In genomic region chr6:86192123-86192522, GRCh38 we compare ENCODE assay signal across 8 cellular contexts.
A peak's percentile ranks its signal among the peaks of the same experiment; 100 is the strongest.
DNase-seq lines count a peak whose midpoint lies in the region; ATAC-seq, FAIRE-seq and TF ChIP-seq lines count a peak whose summit lies in the region.

No MANE protein-coding gene starts in this region.

- H3K4me3 Mint-ChIP-seq in T-cell, result no peak overlapping the region

- H2AFZ ChIP-seq in endothelial cell of umbilical vein (ENCODE audit: low read depth, low read length), result no peak overlapping the region

- no peaks in the 10 kb centered on the region for H3K9me3 Mint-ChIP-seq in T-cell

- no peaks in the 10 kb centered on the region for H3K4me1 Mint-ChIP-seq in T-cell

- ATAC-seq in T-cell (replicated peaks in 1 of 4), result no peak

- CTCF ChIA-PET in HEK293T (lab: Yijun Ruan, JAX) (no interaction called here), endothelial cell of umbilical vein (lab: Charles Lee) (no interaction called here), T-cell (lab: Charles Lee) (no interaction called here)

- FAIRE-seq in endothelial cell of umbilical vein (lab: Jason Lieb, UNC), result no peak

- H3K27me3 Mint-ChIP-seq in T-cell, result no peaks in the 10 kb centered on the region

- H3K36me3 ChIP-seq in MG63 (no peaks in the 10 kb centered on the region), endothelial cell of umbilical vein (ENCODE audit: control insufficient read depth in 2 of 2, extremely low read depth in 1 of 2, insufficient read depth in 2 of 2, low read length in 2 of 2) (no peaks in the 10 kb centered on the region)

- no TSS peak for BruUV-seq in endothelial cell of umbilical vein (replicated peaks; lab: Mats Ljungman, UMichigan)

- H3K4me1 ChIP-seq in endothelial cell of umbilical vein (ENCODE audit: control insufficient read depth, extremely low read depth, insufficient read depth, low read length), result no peaks in the 10 kb centered on the region

- H3K27ac Mint-ChIP-seq in T-cell, result no peak overlapping the region

- peak; percentile 9 to 18 for TF ChIP-seq CTCF in endothelial cell of umbilical vein (IDR thresholded peaks at IDR 0.05; ENCODE audit: extremely low read depth in 1 of 2, insufficient read depth in 1 of 2, low read depth in 1 of 2, low read length in 2 of 2)

- H3K4me2 ChIP-seq in endothelial cell of umbilical vein (ENCODE audit: insufficient read depth, low read length), result no peak overlapping the region

- H3K27me3 ChIP-seq in MG63, result no peaks in the 10 kb centered on the region
- H3K27me3 ChIP-seq in endothelial cell of umbilical vein (ENCODE audit: control insufficient read depth in 2 of 2, insufficient read depth in 2 of 2, low read length in 2 of 2), result no peaks in the 10 kb centered on the region

- POLR2A ChIA-PET in HEK293T (lab: Yijun Ruan, JAX), result no interaction called here
- POLR2A ChIA-PET in endothelial cell of umbilical vein (lab: Charles Lee), result no interaction called here
- POLR2A ChIA-PET in T-cell (lab: Charles Lee), result no interaction called here

- H3K4me3 ChIP-seq in MG63 (no peak overlapping the region), endothelial cell of umbilical vein (replicated peaks in 1 of 3; ENCODE audit: insufficient read depth in 1 of 3, low read depth in 1 of 3, low read length in 3 of 3) (no peak overlapping the region)

- H3K79me2 ChIP-seq in endothelial cell of umbilical vein (ENCODE audit: control insufficient read depth, insufficient read depth, low read length), result no peaks in the 10 kb centered on the region

- H3K9me3 ChIP-seq in MG63, result no peaks in the 10 kb centered on the region
- H3K9me3 ChIP-seq in endothelial cell of umbilical vein (replicated peaks; ENCODE audit: control insufficient read depth, insufficient read depth, low read length), result no peaks in the 10 kb centered on the region

- no peak overlapping the region for H3K27ac ChIP-seq in endothelial cell of umbilical vein (ENCODE audit: insufficient read depth, low read depth, low read length)

- no peaks in the 10 kb centered on the region for H3K9me1 ChIP-seq in endothelial cell of umbilical vein (replicated peaks; ENCODE audit: control insufficient read depth, extremely low read depth, insufficient read depth, low read length)

- TF ChIP-seq POLR2A in endothelial cell of umbilical vein (IDR thresholded peaks at IDR 0.05; ENCODE audit: low read depth, low read length), result no peak

- H4K20me1 ChIP-seq in endothelial cell of umbilical vein (replicated peaks; ENCODE audit: control insufficient read depth, extremely low read depth, insufficient read depth, low read length), result no peaks in the 10 kb centered on the region

- DNase-seq in NCI-H1417 (lab: John Stamatoyannopoulos, UW) (peak in 2 of 3 experiments; percentile 9 to 24), NCI-H1417 treated with DMSO at 0.1 percent for 48 hours (lab: John Stamatoyannopoulos, UW) (no peak), HEK293T (ENCODE audit: extremely low spot score) (peak; percentile 8), MG63 (peak; percentile 0), endothelial cell of umbilical vein (ENCODE audit: low read depth, low spot score) (peak; percentile 15), T-cell (no peak), AG08396 (ENCODE audit: low spot score) (no peak), KG1 (lab: John Stamatoyannopoulos, UW) (no peak)

- no peaks in the 10 kb centered on the region for H3K36me3 Mint-ChIP-seq in T-cell

- dilution Hi-C loops in endothelial cell of umbilical vein (cut with MboI; ENCODE audit: extremely low pct_ligation_motif_present, low sequenced_read_pairs), result no loop called here

- intact Hi-C loops in endothelial cell of umbilical vein (cut with micrococcal nuclease), result loop anchor here (1.0 kb wide), 2 partner anchors 269 to 436 kb away; no protein-coding TSS in a partner anchor

- H3K9ac ChIP-seq in endothelial cell of umbilical vein (replicated peaks; ENCODE audit: extremely low read depth, insufficient read depth, low read length), result no peak overlapping the region

TF ChIP-seq in HEK293T, 16 proteins besides CTCF, POLR2A, EP300 and RAD21:
- no peak for TF ChIP-seq L3MBTL2 (conservative IDR thresholded peaks at IDR 0.05)

TF ChIP-seq in endothelial cell of umbilical vein, 7 proteins besides CTCF, POLR2A, EP300 and RAD21:
- no peak for TF ChIP-seq MYC (IDR thresholded peaks at IDR 0.05; ENCODE audit: low read depth, low read length)
- TF ChIP-seq EZH2 (IDR thresholded peaks at IDR 0.05; ENCODE audit: borderline replicate concordance, low read depth, low read length, severe bottlenecking), result no peak
- no peak for TF ChIP-seq GATA2 (IDR thresholded peaks at IDR 0.05; ENCODE audit: insufficient read depth, insufficient read length, low read depth, low read length)
- TF ChIP-seq MAX (IDR thresholded peaks at IDR 0.05; ENCODE audit: insufficient read depth, insufficient read length), result no peak
- TF ChIP-seq JUN (IDR thresholded peaks at IDR 0.05; ENCODE audit: borderline replicate concordance, insufficient read depth, insufficient read length, low read depth), result no peak
- no peak for TF ChIP-seq FOS (IDR thresholded peaks at IDR 0.05; ENCODE audit: borderline replicate concordance, insufficient read depth, low read length)
- TF ChIP-seq POLR2AphosphoS5 (IDR thresholded peaks at IDR 0.05; ENCODE audit: insufficient read depth, low read depth, low read length), result no peak

Comparison
In these comparisons a context has a peak if more than half of its experiments do, and no peak if none do; other contexts are left out.
1. DNase-seq: peak in NCI-H1417 (2 of 3), HEK293T (single experiment), MG63 (single experiment) and endothelial cell of umbilical vein (single experiment); none in NCI-H1417 treated with DMSO at 0.1 percent for 48 hours (single experiment), T-cell (0 of 34), AG08396 (single experiment) and KG1 (single experiment).